Comparison of ENCODE assay signal across 21 cellular contexts in the genomic region with DNA sequence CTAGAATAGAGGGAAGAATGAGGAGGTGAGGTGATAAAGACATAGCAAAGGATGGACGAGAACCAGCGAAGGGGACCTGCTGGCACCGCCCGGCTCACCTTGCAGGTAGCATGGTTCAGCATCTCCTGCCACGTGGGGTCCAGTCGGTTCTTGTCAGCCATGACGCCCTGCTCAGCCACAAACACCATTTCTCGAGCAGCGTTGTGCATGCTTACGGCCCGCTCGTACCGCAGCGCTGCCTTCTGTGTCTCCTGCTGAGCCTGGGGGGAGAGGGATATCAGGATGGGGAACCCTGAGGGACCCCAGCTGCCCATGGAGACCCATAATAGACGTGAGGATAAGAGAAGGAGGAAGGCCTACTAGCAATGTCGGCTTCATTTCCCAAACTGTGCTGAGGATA. TPM values are rescaled to one million over a fixed set of nuclear protein-coding genes. Genes with fewer than 3 reads are reported as not detected.
"Had no signal": no experiment of that assay in that cellular context is flagged by ENCODE, and none has a peak within 500 bp of the region (broad histone marks: within the 10 kb centered on the region; RNA-seq: fewer than 3 reads in every experiment).

No MANE protein-coding gene starts in this region.

- H3K4me3 ChIP-seq: body of pancreas, mucosa of descending colon, sigmoid colon, tibial nerve, vagina had no signal

- ATAC-seq: body of pancreas; mucosa of descending colon; naive thymus-derived CD8-positive, alpha-beta T cell; SK-N-SH treated with all-trans-retinoic acid at 6 μM for 48 hours; stimulated activated naive CD8-positive, alpha-beta T cell treated with anti-CD3 and anti-CD28 coated beads, Interleukin-15, Interleukin-2, amounts not matched to agents 100 U/mL and 50 U/mL, for 24 hours had no signal

- H3K9me3 ChIP-seq: body of pancreas, mucosa of descending colon, sigmoid colon, tibial nerve, vagina had no signal

- DNase-seq: activated CD4-positive, alpha-beta memory T cell treated with anti-CD3 and anti-CD28 coated beads for 36 hours; activated CD4-positive, CD25-positive, alpha-beta regulatory T cell treated with anti-CD3 and anti-CD28 coated beads, Interleukin-2, amount 50 U/mL, for 72 hours; activated gamma-delta T cell treated with Interleukin-2 at 50 U/mL for 16 hours; activated T-cell treated with anti-CD3 and anti-CD28 coated beads, Interleukin-2, amount 50 U/mL, for 48 hours; body of pancreas; caudate nucleus; foreskin fibroblast; mesenchymal stem cell; mucosa of descending colon; naive thymus-derived CD8-positive, alpha-beta T cell; sigmoid colon; stimulated activated CD8-positive, alpha-beta memory T cell treated with anti-CD3 and anti-CD28 coated beads, Interleukin-4, amount 100 ng/mL, for 48 hours; stimulated activated naive CD8-positive, alpha-beta T cell treated with anti-CD3 and anti-CD28 coated beads, Interleukin-15, Interleukin-2, amounts not matched to agents 100 U/mL and 50 U/mL, for 24 hours; T-helper 1 cell had no signal

- H3K27ac ChIP-seq: body of pancreas, epithelial cell of prostate, sigmoid colon, tibial nerve, vagina had no signal

- H3K27me3 ChIP-seq: body of pancreas, sigmoid colon, tibial nerve, vagina had no signal

- H3K4me3 Mint-ChIP-seq: activated CD4-positive, alpha-beta memory T cell treated with anti-CD3 and anti-CD28 coated beads for 36 hours; naive thymus-derived CD8-positive, alpha-beta T cell had no signal

- H3K27me3 Mint-ChIP-seq: activated CD4-positive, alpha-beta memory T cell treated with anti-CD3 and anti-CD28 coated beads for 36 hours; naive thymus-derived CD8-positive, alpha-beta T cell had no signal

- H3K27ac Mint-ChIP-seq: activated CD4-positive, alpha-beta memory T cell treated with anti-CD3 and anti-CD28 coated beads for 36 hours had no signal

- H3K9me3 Mint-ChIP-seq: activated CD4-positive, alpha-beta memory T cell treated with anti-CD3 and anti-CD28 coated beads for 36 hours; naive thymus-derived CD8-positive, alpha-beta T cell had no signal

RNA-seq across cellular contexts. Expression of a gene that starts 58.8 kb away (rescaled TPM):
- total RNA-seq: activated CD4-positive, alpha-beta memory T cell treated with anti-CD3 and anti-CD28 coated beads for 36 hours; body of pancreas; dermis microvascular lymphatic vessel endothelial cell; glomerular endothelial cell; lower leg skin; naive thymus-derived CD8-positive, alpha-beta T cell; tibial nerve; vagina had no signal
- polyA plus RNA-seq: naive thymus-derived CD8-positive, alpha-beta T cell had no signal
